Comparison of ENCODE assay signal across 24 cellular contexts in the genomic region with DNA sequence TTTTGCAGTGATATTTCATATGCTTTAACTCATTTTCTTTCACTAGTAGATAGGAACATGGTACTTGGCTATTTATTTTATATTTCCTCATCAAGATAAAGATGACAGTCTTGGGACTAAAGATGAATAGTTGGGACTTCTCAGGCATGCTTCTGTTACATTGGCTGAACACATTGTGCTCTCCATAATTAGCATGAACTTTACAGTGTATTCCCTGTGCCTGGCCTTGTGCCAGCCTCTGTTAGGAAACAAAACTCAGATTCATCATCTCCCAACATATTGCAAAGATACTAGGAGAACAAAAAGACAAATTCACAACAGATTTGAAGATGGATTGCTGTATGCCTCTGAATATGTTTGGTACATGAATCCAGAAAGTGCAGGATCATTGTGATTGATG. TPM values are rescaled to one million over a fixed set of nuclear protein-coding genes. Genes with fewer than 3 reads are reported as not detected.
"Had no signal": no experiment of that assay in that cellular context is flagged by ENCODE, and none has a peak within 500 bp of the region (broad histone marks: within the 10 kb centered on the region; RNA-seq: fewer than 3 reads in every experiment).

No MANE protein-coding gene starts in this region.

- H3K27me3 ChIP-seq: cardiac muscle cell, heart right ventricle, ovary, thyroid gland had no signal

- H3K4me1 Mint-ChIP-seq: activated CD4-positive, alpha-beta T cell treated with anti-CD3 and anti-CD28 coated beads, Interleukin-2, amount 10 ng/mL, durations not matched to agents 7 days and 5 days; naive B cell; stimulated activated memory B cell treated with anti-CD40 and anti-IgM and Interleukin-4, amounts not matched to agents 10 μg/mL and 1 μg/mL and 100 μg/mL, for 72 hours had no signal

- H3K27me3 Mint-ChIP-seq: activated CD4-positive, alpha-beta T cell treated with anti-CD3 and anti-CD28 coated beads, Interleukin-2, amount 10 ng/mL, durations not matched to agents 7 days and 5 days; naive B cell; stimulated activated memory B cell treated with anti-CD40 and anti-IgM and Interleukin-4, amounts not matched to agents 10 μg/mL and 1 μg/mL and 100 μg/mL, for 72 hours had no signal

- DNase-seq: activated CD4-positive, alpha-beta T cell treated with anti-CD3 and anti-CD28 coated beads, Interleukin-2, amount 10 ng/mL, durations not matched to agents 7 days and 5 days; activated CD8-positive, alpha-beta memory T cell treated with anti-CD3 and anti-CD28 coated beads, Interleukin-2, amount 50 U/mL, for 4 hours; activated CD8-positive, alpha-beta T cell treated with anti-CD3 and anti-CD28 coated beads, Interleukin-2, amount 10 ng/mL, durations not matched to agents 7 days and 5 days; activated effector memory CD4-positive, alpha-beta T cell treated with Interleukin-2 at 50 U/mL for 16 hours; activated naive CD4-positive, alpha-beta T cell treated with anti-CD3 and anti-CD28 coated beads, Interleukin-2, amount 50 U/mL, for 16 hours; activated T-cell treated with anti-CD3 and anti-CD28 coated beads, Interleukin-2, amount 50 U/mL, for 48 hours; heart right ventricle; kidney glomerular epithelial cell; left ventricle myocardium inferior; mucosa of descending colon; naive B cell; ovary; stimulated activated CD4-positive, alpha-beta T cell treated with anti-CD3 and anti-CD28 coated beads, Interleukin-4, amount 100 ng/mL, for 1 hour; T-helper 1 cell; T1000 had no signal

- H3K4me3 Mint-ChIP-seq: activated CD4-positive, alpha-beta T cell treated with anti-CD3 and anti-CD28 coated beads, Interleukin-2, amount 10 ng/mL, durations not matched to agents 7 days and 5 days; activated CD8-positive, alpha-beta T cell treated with anti-CD3 and anti-CD28 coated beads, Interleukin-2, amount 10 ng/mL, durations not matched to agents 7 days and 5 days; naive B cell; stimulated activated memory B cell treated with anti-CD40 and anti-IgM and Interleukin-4, amounts not matched to agents 10 μg/mL and 1 μg/mL and 100 μg/mL, for 72 hours had no signal

- H3K9me3 ChIP-seq: heart right ventricle, left ventricle myocardium inferior, mucosa of descending colon, ovary, thyroid gland had no signal

- H3K4me1 ChIP-seq: heart right ventricle, left ventricle myocardium inferior, thyroid gland had no signal

- ATAC-seq: activated CD4-positive, CD25-positive, alpha-beta regulatory T cell treated with anti-CD3 and anti-CD28 coated beads, Interleukin-2, amount 50 U/mL, for 24 hours; activated CD8-positive, alpha-beta T cell treated with anti-CD3 and anti-CD28 coated beads, Interleukin-2, amount 10 ng/mL, durations not matched to agents 7 days and 5 days; heart right ventricle; mucosa of descending colon; sciatic nerve; SK-N-SH treated with all-trans-retinoic acid at 6 μM for 48 hours; stimulated activated memory B cell treated with anti-CD40 and anti-IgM and Interleukin-4, amounts not matched to agents 10 μg/mL and 1 μg/mL and 100 μg/mL, for 72 hours had no signal

- H3K36me3 Mint-ChIP-seq: naive B cell; stimulated activated memory B cell treated with anti-CD40 and anti-IgM and Interleukin-4, amounts not matched to agents 10 μg/mL and 1 μg/mL and 100 μg/mL, for 72 hours had no signal

- H3K27ac Mint-ChIP-seq: activated CD4-positive, alpha-beta T cell treated with anti-CD3 and anti-CD28 coated beads, Interleukin-2, amount 10 ng/mL, durations not matched to agents 7 days and 5 days; activated CD8-positive, alpha-beta T cell treated with anti-CD3 and anti-CD28 coated beads, Interleukin-2, amount 10 ng/mL, durations not matched to agents 7 days and 5 days; naive B cell; stimulated activated memory B cell treated with anti-CD40 and anti-IgM and Interleukin-4, amounts not matched to agents 10 μg/mL and 1 μg/mL and 100 μg/mL, for 72 hours had no signal

- H3K36me3 ChIP-seq: cardiac muscle cell, heart right ventricle, left ventricle myocardium inferior, ovary, thyroid gland had no signal

- H3K27ac ChIP-seq: cardiac muscle cell, heart right ventricle, left ventricle myocardium inferior, ovary, thyroid gland had no signal

- FAIRE-seq: colon had no signal

- H3K4me3 ChIP-seq: cardiac muscle cell, heart right ventricle, left ventricle myocardium inferior, mucosa of descending colon, ovary, smooth muscle cell, thyroid gland had no signal

RNA-seq across cellular contexts. Expression of gene GRIA2, which starts 26.4 kb away (rescaled TPM):
- total RNA-seq: activated CD4-positive, alpha-beta T cell treated with anti-CD3 and anti-CD28 coated beads, Interleukin-2, amount 10 ng/mL, durations not matched to agents 7 days and 5 days; activated CD8-positive, alpha-beta T cell treated with anti-CD3 and anti-CD28 coated beads, Interleukin-2, amount 10 ng/mL, durations not matched to agents 7 days and 5 days; cardiac muscle cell; epithelial cell of proximal tubule; left ventricle myocardium inferior; smooth muscle cell had no signal
